ENCODE assay signal across 14 cellular contexts in the genomic region with DNA sequence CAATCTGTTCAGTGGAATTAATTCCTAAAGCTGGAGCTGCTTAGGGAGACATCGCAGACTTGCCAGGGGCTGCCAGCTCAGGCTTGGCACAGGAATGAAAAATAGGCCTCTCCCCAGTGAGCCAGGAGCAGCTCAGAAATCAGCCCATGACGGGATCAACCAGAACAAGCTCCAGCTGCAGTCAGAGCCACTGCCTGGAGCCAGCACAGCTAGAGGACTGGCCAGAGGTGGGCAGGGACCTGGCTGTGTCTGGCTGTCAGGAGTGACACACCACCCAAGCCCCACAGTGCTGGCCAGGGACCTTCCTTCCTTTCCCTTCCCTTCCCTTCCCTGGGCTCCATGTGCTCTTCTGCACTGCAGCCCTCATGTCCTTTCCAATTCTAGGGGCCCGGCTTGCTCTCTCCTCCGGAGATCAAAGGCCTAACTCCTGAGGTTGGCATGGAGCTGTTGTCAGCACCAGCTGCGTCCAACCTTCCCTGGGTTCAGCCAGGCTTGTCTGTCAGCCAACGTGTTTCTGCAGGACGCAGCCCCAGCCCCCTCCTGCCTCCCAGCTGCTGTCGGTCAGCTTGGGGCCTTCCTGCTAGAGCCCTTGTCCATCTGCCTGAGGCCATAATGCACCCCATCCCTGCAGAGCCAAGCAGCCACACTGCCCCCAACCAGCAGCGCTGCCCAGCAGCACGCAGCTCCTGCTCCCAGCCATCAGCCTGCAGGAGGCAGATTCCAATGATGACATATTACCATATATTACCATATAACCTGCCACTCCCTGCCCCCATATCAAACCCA.
DNase-seq lines count a peak whose midpoint lies in the region; ATAC-seq and TF ChIP-seq lines count a peak whose summit lies in the region.
"Had no signal": no experiment of that assay in that cellular context is flagged by ENCODE, and none has a peak within 500 bp of the region (broad histone marks: within the 10 kb centered on the region; RNA-seq: fewer than 3 reads in every experiment).

No MANE protein-coding gene starts in this region.

- peaks cover 2% of the 10 kb centered on the region for H3K27me3 Mint-ChIP-seq in activated CD4-positive, alpha-beta T cell treated with anti-CD3 and anti-CD28 coated beads, Interleukin-2, amount 10 ng/mL, durations not matched to agents 24 days and 14 days

- H3K4me1 ChIP-seq in heart left ventricle, result peaks cover 0 to 38% (median 19%) of the 10 kb centered on the region in 12 donors

- TF ChIP-seq CTCF in WERI-Rb-1 (IDR thresholded peaks at IDR 0.05; ENCODE audit: low read depth, low read length), result no peak
- no peak for TF ChIP-seq CTCF in heart left ventricle (IDR thresholded peaks at IDR 0.05)

- H3K27me3 ChIP-seq in WERI-Rb-1 (ENCODE audit: insufficient read depth, low read depth, severe bottlenecking), result no peaks in the 10 kb centered on the region
- no peaks in the 10 kb centered on the region for H3K27me3 ChIP-seq in heart left ventricle

- H3K36me3 Mint-ChIP-seq in activated CD4-positive, alpha-beta T cell treated with anti-CD3 and anti-CD28 coated beads, Interleukin-2, amount 10 ng/mL, durations not matched to agents 24 days and 14 days (ENCODE audit: low read depth), result no peaks in the 10 kb centered on the region
- H3K36me3 Mint-ChIP-seq: activated naive CD4-positive, alpha-beta T cell treated with anti-CD3 and anti-CD28 coated beads, Interleukin-2, amount 50 U/mL, for 72 hours had no signal

- H3K9me3 Mint-ChIP-seq in activated CD4-positive, alpha-beta T cell treated with anti-CD3 and anti-CD28 coated beads, Interleukin-2, amount 10 ng/mL, durations not matched to agents 24 days and 14 days, result no peaks in the 10 kb centered on the region
- H3K9me3 Mint-ChIP-seq: activated naive CD4-positive, alpha-beta T cell treated with anti-CD3 and anti-CD28 coated beads, Interleukin-2, amount 50 U/mL, for 72 hours had no signal

- intact Hi-C loops in heart left ventricle (cut with DNase I), result no loop called here
- intact Hi-C loops in posterior vena cava (cut with DNase I), result no loop called here
- intact Hi-C loops in activated CD4-positive, alpha-beta T cell treated with anti-CD3 and anti-CD28 coated beads, Interleukin-2, amount 10 ng/mL, durations not matched to agents 24 days and 14 days (cut with micrococcal nuclease), result no loop called here

- DNase-seq in Ammon's horn (ENCODE audit: low spot score) (peak; percentile 81), WERI-Rb-1 (peak; percentile 70), heart left ventricle (peak; percentile 59 to 87 (median 66)), posterior vena cava (ENCODE audit: low spot score) (peak; percentile 63), NCI-H1930 (lab: John Stamatoyannopoulos, UW) (no peak), kidney tubule cell (ENCODE audit: low spot score) (no peak), COLO829 (ENCODE audit: low spot score) (no peak)
- DNase-seq in activated CD4-positive, alpha-beta T cell treated with anti-CD3 and anti-CD28 coated beads, Interleukin-2, amount 10 ng/mL, durations not matched to agents 24 days and 14 days, result no peak
- DNase-seq: ACHN; activated CD4-positive, alpha-beta T cell treated with anti-CD3 and anti-CD28 coated beads, Interleukin-2, amount 50 U/mL, for 1 hour; NCI-H345; SIG-M5 had no signal

- H3K9me3 ChIP-seq in WERI-Rb-1 (ENCODE audit: severe bottlenecking), result no peaks in the 10 kb centered on the region
- no peaks in the 10 kb centered on the region for H3K9me3 ChIP-seq in heart left ventricle

- peak; percentile 91 to 95 (median 93) for ATAC-seq in heart left ventricle
- ATAC-seq: activated naive CD4-positive, alpha-beta T cell treated with anti-CD3 and anti-CD28 coated beads, Interleukin-2, amount 50 U/mL, for 72 hours had no signal

- H3K4me1 Mint-ChIP-seq in activated CD4-positive, alpha-beta T cell treated with anti-CD3 and anti-CD28 coated beads, Interleukin-2, amount 10 ng/mL, durations not matched to agents 24 days and 14 days, result no peaks in the 10 kb centered on the region

- H3K4me3 ChIP-seq in WERI-Rb-1 (ENCODE audit: low read depth, low read length), result no peak overlapping the region
- no peak overlapping the region for H3K4me3 ChIP-seq in heart left ventricle

- TF ChIP-seq POLR2A in heart left ventricle (IDR thresholded peaks at IDR 0.05), result no peak

- peaks cover 23% of the 10 kb centered on the region for H3K36me3 ChIP-seq in WERI-Rb-1
- H3K36me3 ChIP-seq in heart left ventricle, result peaks cover 0 to 5% (median 2%) of the 10 kb centered on the region in 9 donors

- H3K27ac ChIP-seq in WERI-Rb-1 (peak overlapping the region; percentile 53), heart left ventricle (peak overlapping the region; percentile 59 to 89 (median 79))
- H3K27ac ChIP-seq: KMS-11 had no signal

- H3K27ac Mint-ChIP-seq in activated CD4-positive, alpha-beta T cell treated with anti-CD3 and anti-CD28 coated beads, Interleukin-2, amount 10 ng/mL, durations not matched to agents 24 days and 14 days, result no peak overlapping the region
- H3K27ac Mint-ChIP-seq: activated naive CD4-positive, alpha-beta T cell treated with anti-CD3 and anti-CD28 coated beads, Interleukin-2, amount 50 U/mL, for 72 hours had no signal

- WGBS in heart left ventricle, 4 donors, result 44 to 61% (median 49%) methylated on average over 10 of the region's 10 CpGs

- no peak overlapping the region for H3K4me3 Mint-ChIP-seq in activated CD4-positive, alpha-beta T cell treated with anti-CD3 and anti-CD28 coated beads, Interleukin-2, amount 10 ng/mL, durations not matched to agents 24 days and 14 days

Comparison
In these comparisons a context has a peak if more than half of its experiments do, and no peak if none do; other contexts are left out.
1. DNase-seq: peak in Ammon's horn (single experiment), WERI-Rb-1 (single experiment), heart left ventricle (5 of 5) and posterior vena cava (single experiment); none in activated CD4-positive, alpha-beta T cell treated with anti-CD3 and anti-CD28 coated beads, Interleukin-2, amount 10 ng/mL, durations not matched to agents 24 days and 14 days (single experiment), NCI-H1930 (0 of 2), kidney tubule cell (single experiment) and COLO829 (single experiment).